ENCODE assay signal across 16 cellular contexts in genomic region chr7:28142650-28143049, GRCh38. TPM values are rescaled to one million over a fixed set of nuclear protein-coding genes. Genes with fewer than 3 reads are reported as not detected.
A peak's percentile ranks its signal among the peaks of the same experiment; 100 is the strongest.
DNase-seq lines count a peak whose midpoint lies in the region; ATAC-seq, FAIRE-seq and TF ChIP-seq lines count a peak whose summit lies in the region.
"Had no signal": no experiment of that assay in that cellular context is flagged by ENCODE, and none has a peak within 500 bp of the region (broad histone marks: within the 10 kb centered on the region; RNA-seq: fewer than 3 reads in every experiment).

No MANE protein-coding gene starts in this region.

- peak; percentile 29; the same call in 1 of the 3 replicates for ATAC-seq in DND-41 (ENCODE audit: insufficient read depth, low read depth)
- peak; percentile 58 to 60 for ATAC-seq in naive B cell (ENCODE audit: low read depth in 2 of 2)
- ATAC-seq in GM19467 (IDR thresholded peaks at IDR 0.05; ENCODE audit: unreplicated experiment): no peak
- no peak for ATAC-seq in pancreas
- ATAC-seq in GM19324 (IDR thresholded peaks at IDR 0.05; ENCODE audit: low FRiP score, unreplicated experiment): no peak
- no peak for ATAC-seq in HG03095 (IDR thresholded peaks at IDR 0.05; ENCODE audit: unreplicated experiment)

- H3K4me3 ChIP-seq in DND-41 (ENCODE audit: low read depth in 1 of 2, low read length in 2 of 2): no peak overlapping the region
- H3K4me3 ChIP-seq in choroid plexus epithelial cell (ENCODE audit: low read depth, low read length): no peak overlapping the region
- no peak overlapping the region for H3K4me3 ChIP-seq in pancreas
- H3K4me3 ChIP-seq: BLaER1 had no signal

- H3K79me2 ChIP-seq in DND-41 (ENCODE audit: insufficient read depth, low read length): no peaks in the 10 kb centered on the region

- no peaks in the 10 kb centered on the region for H3K27me3 Mint-ChIP-seq in naive B cell
- H3K27me3 Mint-ChIP-seq: IgD-negative memory B cell, progenitor cell of endocrine pancreas had no signal

- peaks cover 6 to 20% of the 10 kb centered on the region in 2 donors for H3K36me3 Mint-ChIP-seq in naive B cell

- intact Hi-C loops in pancreas (cut with DNase I): no loop called here

- H3K27ac ChIP-seq in DND-41 (ENCODE audit: low read length): no peak overlapping the region
- H3K27ac ChIP-seq in pancreas: no peak overlapping the region
- H3K27ac ChIP-seq: BLaER1 had no signal

- peaks cover 0 to 2% (median 0%) of the 10 kb centered on the region in 7 donors for H3K9me3 Mint-ChIP-seq in naive B cell
- H3K9me3 Mint-ChIP-seq: IgD-negative memory B cell had no signal

- no peak for DNase-seq in DND-41
- peak; percentile 22 for DNase-seq in HuH-7 (ENCODE audit: low spot score)
- no peak for DNase-seq in choroid plexus epithelial cell (ENCODE audit: low read depth)
- no peak for DNase-seq in naive B cell
- no peak for DNase-seq in pancreas
- DNase-seq: activated CD4-positive, alpha-beta T cell treated with anti-CD3 and anti-CD28 coated beads for 4 hours; mammary epithelial cell; NCI-H187 treated with DMSO at 0.1 percent for 48 hours; NCI-H774; stimulated activated CD4-positive, alpha-beta T cell treated with anti-CD3 and anti-CD28 coated beads, Interleukin-2, amount 100 ng/mL, for 24 hours had no signal

- H4K20me1 ChIP-seq in DND-41 (ENCODE audit: insufficient read depth, low read length): no peaks in the 10 kb centered on the region
- H4K20me1 ChIP-seq: BLaER1 had no signal

- TF ChIP-seq CTCF in DND-41 (IDR thresholded peaks at IDR 0.05; ENCODE audit: borderline replicate concordance, extremely low read depth, low read length, poor library complexity, severe bottlenecking) (peak; percentile 18), choroid plexus epithelial cell (conservative IDR thresholded peaks at IDR 0.05; ENCODE audit: low read depth, low read length) (peak; percentile 22), pancreas (IDR thresholded peaks at IDR 0.05) (no peak)

- no peak for FAIRE-seq in pancreas (lab: Jason Lieb, UNC)

- peak overlapping the region in 2 of 6 donors; percentile 43 to 44 for H3K27ac Mint-ChIP-seq in naive B cell
- H3K27ac Mint-ChIP-seq: IgD-negative memory B cell, progenitor cell of endocrine pancreas had no signal

- no peak overlapping the region for H2AFZ ChIP-seq in DND-41 (ENCODE audit: low read depth, low read length)

- H3K27me3 ChIP-seq in DND-41 (ENCODE audit: insufficient read depth, low read length, poor library complexity) (no peaks in the 10 kb centered on the region), pancreas (no peaks in the 10 kb centered on the region)
- H3K27me3 ChIP-seq: BLaER1 had no signal

- no peak overlapping the region for H3K4me2 ChIP-seq in DND-41 (ENCODE audit: insufficient read depth, low read length)
- H3K4me2 ChIP-seq: BLaER1 had no signal

- H3K36me3 ChIP-seq in DND-41 (ENCODE audit: insufficient read depth, low read length): no peaks in the 10 kb centered on the region
- no peaks in the 10 kb centered on the region for H3K36me3 ChIP-seq in pancreas
- H3K36me3 ChIP-seq: BLaER1 had no signal

- H3K9ac ChIP-seq in DND-41 (ENCODE audit: low read depth, low read length): no peak overlapping the region
- H3K9ac ChIP-seq: BLaER1 had no signal

- peaks cover 35 to 49% (median 47%) of the 10 kb centered on the region in 3 donors for H3K4me1 Mint-ChIP-seq in naive B cell

- 94 to 95% methylated on average over 3 of the region's 3 CpGs for WGBS in pancreas, 2 donors

- peak overlapping the region in 1 of 8 donors; percentile 16 for H3K4me3 Mint-ChIP-seq in naive B cell
- H3K4me3 Mint-ChIP-seq: IgD-negative memory B cell had no signal

- no peaks in the 10 kb centered on the region for H3K9me3 ChIP-seq in DND-41 (ENCODE audit: insufficient read depth, low read length, severe bottlenecking)
- H3K9me3 ChIP-seq in pancreas: no peaks in the 10 kb centered on the region
- H3K9me3 ChIP-seq: BLaER1 had no signal

- H3K4me1 ChIP-seq in DND-41 (ENCODE audit: insufficient read depth, low read length) (no peaks in the 10 kb centered on the region), pancreas (peaks cover 0 to 6% (median 0%) of the 10 kb centered on the region in 3 donors)

RNA-seq across cellular contexts. Expression of gene JAZF1, which starts 37.9 kb away (rescaled TPM):
- 10 to 100 TPM; 25.4 to 37.7 (median 28.3) TPM for polyA plus RNA-seq in naive B cell (ENCODE audit: low read depth in 6 of 6)
- 10 to 100 TPM in 2 of 6 donors, 1 to 10 TPM in 4; 4.3 to 13.9 (median 6.0) TPM for total RNA-seq in pancreas
- 10 to 100 TPM in 1 of 2 donors, 1 to 10 TPM in 1; 4.0 to 13.1 TPM for polyA plus RNA-seq in pancreas

Comparison
In these comparisons a context has a peak if more than half of its experiments do, and no peak if none do; other contexts are left out.
1. ATAC-seq: peak in DND-41 (single experiment) and naive B cell (2 of 2); none in GM19467 (single experiment), pancreas (0 of 4), GM19324 (single experiment) and HG03095 (single experiment).
2. CTCF ChIP-seq: peak in DND-41 (single experiment) and choroid plexus epithelial cell (single experiment); none in pancreas (0 of 4).